20 cellular contexts compared by ENCODE assay signal in genomic region chr7:117216436-117217069, GRCh38.
"Had no signal": no experiment of that assay in that cellular context is flagged by ENCODE, and none has a peak within 500 bp of the region (broad histone marks: within the 10 kb centered on the region; RNA-seq: fewer than 3 reads in every experiment).

No MANE protein-coding gene starts in this region.

- H3K27me3 Mint-ChIP-seq: activated B cell treated with CpG ODN at 0.5 μM for 24 hours; activated CD8-positive, alpha-beta memory T cell treated with anti-CD3 and anti-CD28 coated beads, Interleukin-2, amount 10 ng/mL, durations not matched to agents 7 days and 5 days had no signal

- H3K4me3 ChIP-seq: heart left ventricle, spleen, testis, transverse colon had no signal

- H3K36me3 ChIP-seq: transverse colon had no signal

- H3K4me1 Mint-ChIP-seq: activated B cell treated with CpG ODN at 0.5 μM for 24 hours; activated CD8-positive, alpha-beta memory T cell treated with anti-CD3 and anti-CD28 coated beads, Interleukin-2, amount 10 ng/mL, durations not matched to agents 7 days and 5 days; naive thymus-derived CD4-positive, alpha-beta T cell; neural crest cell had no signal

- H3K27ac ChIP-seq: foreskin keratinocyte, heart left ventricle, spleen, testis, transverse colon had no signal

- H3K9me3 ChIP-seq: heart left ventricle, spleen, testis, transverse colon had no signal

- H3K9me3 Mint-ChIP-seq: activated B cell treated with CpG ODN at 0.5 μM for 24 hours; activated naive CD4-positive, alpha-beta T cell treated with anti-CD3 and anti-CD28 coated beads, Interleukin-2, amount 50 U/mL, for 72 hours; activated T-helper 2 cell treated with anti-CD3 and anti-CD28 coated beads, Interferon-gamma antibody, Interleukin-2, Interleukin-4, amounts not matched to agents 10 μg/mL and 5 μg/mL and 100 μg/mL, durations not matched to agents 14 hours and 24 hours and 36 hours; naive thymus-derived CD4-positive, alpha-beta T cell; neural crest cell had no signal

- H3K4me1 ChIP-seq: heart left ventricle, spleen, testis, transverse colon had no signal

- H3K36me3 Mint-ChIP-seq: activated CD8-positive, alpha-beta memory T cell treated with anti-CD3 and anti-CD28 coated beads, Interleukin-2, amount 10 ng/mL, durations not matched to agents 7 days and 5 days; activated naive CD4-positive, alpha-beta T cell treated with anti-CD3 and anti-CD28 coated beads, Interleukin-2, amount 50 U/mL, for 72 hours; naive thymus-derived CD4-positive, alpha-beta T cell had no signal

- DNase-seq: activated B cell treated with CpG ODN at 0.5 μM for 24 hours; activated CD4-positive, alpha-beta T cell treated with anti-CD3 and anti-CD28 coated beads, Interleukin-2, amount 50 U/mL, for 1 hour; activated CD8-positive, alpha-beta memory T cell treated with anti-CD3 and anti-CD28 coated beads, Interleukin-2, amount 10 ng/mL, durations not matched to agents 7 days and 5 days; activated CD8-positive, alpha-beta T cell treated with anti-CD3 and anti-CD28 coated beads, Interleukin-2, amount 10 ng/mL, durations not matched to agents 7 days and 5 days; activated T-cell treated with anti-CD3 and anti-CD28 coated beads, Interleukin-2, amount 50 U/mL, for 48 hours; anterior cingulate cortex; foreskin keratinocyte; heart left ventricle; midbrain; naive thymus-derived CD4-positive, alpha-beta T cell; occipital lobe; spleen; stimulated activated naive CD4-positive, alpha-beta T cell; T-helper 2 cell; testis; transverse colon had no signal

- ATAC-seq: activated CD8-positive, alpha-beta memory T cell treated with anti-CD3 and anti-CD28 coated beads, Interleukin-2, amount 10 ng/mL, durations not matched to agents 7 days and 5 days; activated CD8-positive, alpha-beta T cell treated with anti-CD3 and anti-CD28 coated beads, Interleukin-2, amount 10 ng/mL, durations not matched to agents 7 days and 5 days; activated naive CD4-positive, alpha-beta T cell treated with anti-CD3 and anti-CD28 coated beads, Interleukin-2, amount 50 U/mL, for 72 hours; esophagus mucosa; foreskin keratinocyte; heart left ventricle; naive thymus-derived CD4-positive, alpha-beta T cell had no signal

- H3K4me3 Mint-ChIP-seq: activated B cell treated with CpG ODN at 0.5 μM for 24 hours; activated CD8-positive, alpha-beta memory T cell treated with anti-CD3 and anti-CD28 coated beads, Interleukin-2, amount 10 ng/mL, durations not matched to agents 7 days and 5 days; activated CD8-positive, alpha-beta T cell treated with anti-CD3 and anti-CD28 coated beads, Interleukin-2, amount 10 ng/mL, durations not matched to agents 7 days and 5 days; naive thymus-derived CD4-positive, alpha-beta T cell; neural crest cell had no signal

- H3K27me3 ChIP-seq: foreskin keratinocyte, heart left ventricle, spleen, testis, transverse colon had no signal

- H3K27ac Mint-ChIP-seq: activated B cell treated with CpG ODN at 0.5 μM for 24 hours; activated CD8-positive, alpha-beta memory T cell treated with anti-CD3 and anti-CD28 coated beads, Interleukin-2, amount 10 ng/mL, durations not matched to agents 7 days and 5 days; activated CD8-positive, alpha-beta T cell treated with anti-CD3 and anti-CD28 coated beads, Interleukin-2, amount 10 ng/mL, durations not matched to agents 7 days and 5 days; activated naive CD4-positive, alpha-beta T cell treated with anti-CD3 and anti-CD28 coated beads, Interleukin-2, amount 50 U/mL, for 72 hours; activated T-helper 2 cell treated with anti-CD3 and anti-CD28 coated beads, Interferon-gamma antibody, Interleukin-2, Interleukin-4, amounts not matched to agents 10 μg/mL and 5 μg/mL and 100 μg/mL, durations not matched to agents 14 hours and 24 hours and 36 hours; naive thymus-derived CD4-positive, alpha-beta T cell had no signal
